9 cellular contexts compared by ENCODE assay signal in genomic region chr19:47418595-47419036, GRCh38. TPM values are rescaled to one million over a fixed set of nuclear protein-coding genes. Genes with fewer than 3 reads are reported as not detected.
DNase-seq lines count a peak whose midpoint lies in the region; ATAC-seq lines count a peak whose summit lies in the region.
"Had no signal": no experiment of that assay in that cellular context is flagged by ENCODE, and none has a peak within 500 bp of the region (broad histone marks: within the 10 kb centered on the region; RNA-seq: fewer than 3 reads in every experiment).

No MANE protein-coding gene starts in this region.

- no peak overlapping the region for H3K27ac Mint-ChIP-seq in T-cell

- CTCF ChIA-PET in T-cell (lab: Charles Lee), result no interaction called here

- H3K9me3 ChIP-seq in ES-I3 (ENCODE audit: control insufficient read depth, insufficient read depth, low read length) (no peaks in the 10 kb centered on the region), right cardiac atrium (ENCODE audit: control insufficient read depth, low read length) (no peaks in the 10 kb centered on the region)

- no peak overlapping the region for H3K27ac ChIP-seq in right cardiac atrium (ENCODE audit: low read length)

- H3K4me1 Mint-ChIP-seq in T-cell, result peaks cover 32 to 54% (median 51%) of the 10 kb centered on the region in 3 donors

- ATAC-seq in T-cell (replicated peaks in 1 of 4), result peak in 2 of 4 experiments; percentile 11 to 17
- ATAC-seq in right cardiac atrium, result peak in 1 of 2 donors; percentile 10
- peak; percentile 31 for ATAC-seq in sciatic nerve
- ATAC-seq in GM18907 (IDR thresholded peaks at IDR 0.05; ENCODE audit: unreplicated experiment), result no peak

- no peaks in the 10 kb centered on the region for H3K36me3 ChIP-seq in ES-I3 (ENCODE audit: insufficient read depth, low read length)

- H3K4me1 ChIP-seq in ES-I3 (ENCODE audit: insufficient read depth, low read length), result peaks cover 25% of the 10 kb centered on the region
- H3K4me1 ChIP-seq in right cardiac atrium (ENCODE audit: control insufficient read depth, insufficient read depth, low read length), result peaks cover 3% of the 10 kb centered on the region

- H3K36me3 Mint-ChIP-seq in T-cell, result no peaks in the 10 kb centered on the region

- H3K27me3 ChIP-seq in right cardiac atrium (ENCODE audit: control insufficient read depth, insufficient read depth), result no peaks in the 10 kb centered on the region

- no peaks in the 10 kb centered on the region for H3K9me3 Mint-ChIP-seq in T-cell

- H3K4me3 Mint-ChIP-seq in T-cell, result peak overlapping the region; percentile 29 to 70 (median 63)

- POLR2A ChIA-PET in T-cell (lab: Charles Lee), result no interaction called here

- no peak for DNase-seq in T-cell
- DNase-seq in right cardiac atrium, result peak in 1 of 3 donors; percentile 52
- DNase-seq in sciatic nerve (ENCODE audit: low spot score), result no peak
- DNase-seq in midbrain (lab: John Stamatoyannopoulos, UW), result no peak
- DNase-seq in NCI-H1436 (lab: John Stamatoyannopoulos, UW), result no peak
- DNase-seq in T-helper 9 cell, result no peak

- 0% methylated on average over 16 of the region's 16 CpGs for WGBS in right cardiac atrium

- H3K9ac ChIP-seq in ES-I3 (ENCODE audit: low read depth, low read length), result peak overlapping the region; percentile 89

- H3K4me3 ChIP-seq in right cardiac atrium (ENCODE audit: low read length), result peak overlapping the region; percentile 83

- intact Hi-C loops in right cardiac atrium (cut with DNase I), result no loop called here
- intact Hi-C loops in sciatic nerve (cut with DNase I), result no loop called here

- H3K27me3 Mint-ChIP-seq in T-cell, result peaks cover 78 to 80% of the 10 kb centered on the region in 2 donors

RNA-seq across cellular contexts. Expression of gene MEIS3, which starts 0.7 kb away (rescaled TPM):
- total RNA-seq in T-cell (under 1 TPM in 3 of 5 donors, not detected in 2; 0.32 to 0.69 (median 0.54) TPM), right cardiac atrium (1 to 10 TPM; 2.6 to 9.8 (median 6.1) TPM), sciatic nerve (6.6 TPM)
- polyA plus RNA-seq in right cardiac atrium, result 4.1 TPM

RNA-seq across cellular contexts. Expression of gene SLC8A2, which starts 53.1 kb away (rescaled TPM):
- total RNA-seq in T-cell (not detected), right cardiac atrium (under 1 TPM in 2 of 4 donors, not detected in 2; 0.09 to 0.26 TPM), sciatic nerve (not detected)
- polyA plus RNA-seq in right cardiac atrium, result 0.36 TPM
- total RNA-seq: dermis microvascular lymphatic vessel endothelial cell had no signal
